Comparison of ENCODE assay signal across 8 cellular contexts in genomic region chr16:4626396-4626795, GRCh38. TPM values are rescaled to one million over a fixed set of nuclear protein-coding genes. Genes with fewer than 3 reads are reported as not detected.
DNase-seq lines count a peak whose midpoint lies in the region; ATAC-seq and TF ChIP-seq lines count a peak whose summit lies in the region.

No MANE protein-coding gene starts in this region.

- no peak overlapping the region for H2BK20ac ChIP-seq in H9 (ENCODE audit: low read depth, low read length, poor library complexity, severe bottlenecking)

- no peak overlapping the region for H3T11ph ChIP-seq in H9 (ENCODE audit: low read length)

- no peak overlapping the region for H4K91ac ChIP-seq in H9 (ENCODE audit: insufficient read length, low read depth, low read length)

- peaks cover 24% of the 10 kb centered on the region; the same call in 1 of the 2 replicates for H3K79me2 ChIP-seq in H9 (ENCODE audit: insufficient read depth, low read length)

- DNase-seq in H9: no peak
- no peak for DNase-seq in fibroblast of the aortic adventitia (ENCODE audit: low read depth)
- DNase-seq in left colon: no peak
- no peak for DNase-seq in NCI-H1930 (lab: John Stamatoyannopoulos, UW)
- DNase-seq in sciatic nerve (ENCODE audit: low spot score): no peak

- no peak overlapping the region for H3K14ac ChIP-seq in H9 (ENCODE audit: insufficient read depth, low read length)

- no peaks in the 10 kb centered on the region for H4K20me1 ChIP-seq in H9 (ENCODE audit: control insufficient read depth, insufficient read depth, insufficient read length)

- H4K8ac ChIP-seq in H9 (replicated peaks; ENCODE audit: insufficient read length, low read depth, low read length): no peak overlapping the region

- H3K4ac ChIP-seq in H9 (ENCODE audit: low read depth, low read length): no peak overlapping the region

- no peaks in the 10 kb centered on the region for H3K27me3 ChIP-seq in H9 (ENCODE audit: insufficient read depth, low read length)
- H3K27me3 ChIP-seq in skeletal muscle satellite cell (ENCODE audit: control insufficient read depth, insufficient read depth, low read length): no peaks in the 10 kb centered on the region

- no peak overlapping the region for H2AFZ ChIP-seq in H9 (ENCODE audit: low read length)

- intact Hi-C loops in left colon (cut with DNase I, micrococcal nuclease): no loop called here
- intact Hi-C loops in sciatic nerve (cut with DNase I): no loop called here

- H2BK5ac ChIP-seq in H9 (ENCODE audit: insufficient read length, low read length): no peak overlapping the region

- no peak overlapping the region for H2BK12ac ChIP-seq in H9 (ENCODE audit: insufficient read length, low read depth, low read length)

- no peak overlapping the region for H2BK120ac ChIP-seq in H9 (ENCODE audit: low read depth, low read length, poor library complexity, severe bottlenecking)

- H3K4me1 Mint-ChIP-seq in H9: peaks cover 16 to 20% of the 10 kb centered on the region in 2 experiments

- H2BK15ac ChIP-seq in H9 (ENCODE audit: low read depth, low read length): no peak overlapping the region

- H3K36me3 Mint-ChIP-seq in H9 (ENCODE audit: insufficient read depth in 1 of 3, low read depth in 3 of 3): peaks cover 21 to 27% (median 22%) of the 10 kb centered on the region in 3 experiments

- no peak overlapping the region for H2AK5ac ChIP-seq in H9 (ENCODE audit: insufficient read length, low read length)

- H3K18ac ChIP-seq in H9 (ENCODE audit: insufficient read length, low read depth, low read length): no peak overlapping the region

- no peak for ATAC-seq in left colon
- ATAC-seq in GM18498 (IDR thresholded peaks at IDR 0.05; ENCODE audit: unreplicated experiment): no peak
- no peak for ATAC-seq in sciatic nerve

- H3K23ac ChIP-seq in H9 (ENCODE audit: insufficient read length, low read depth, low read length): no peak overlapping the region

- peaks cover 15% of the 10 kb centered on the region for H3K79me1 ChIP-seq in H9 (ENCODE audit: insufficient read depth, low read depth, low read length, poor library complexity, severe bottlenecking)

- H3K23me2 ChIP-seq in H9 (ENCODE audit: insufficient read length, low read depth, low read length, poor library complexity, severe bottlenecking): peaks cover 10% of the 10 kb centered on the region

- H3K9me3 ChIP-seq in H9 (ENCODE audit: control insufficient read depth, low read depth, low read length): no peaks in the 10 kb centered on the region
- H3K9me3 ChIP-seq in skeletal muscle satellite cell (replicated peaks; ENCODE audit: low read length): no peaks in the 10 kb centered on the region

- no CpG with 5 or more reads among the region's 6 CpGs for WGBS in H9 (ENCODE audit: extremely low coverage, insufficient read length, low lambda C conversion rate)

- H3K27me3 Mint-ChIP-seq in H9 (ENCODE audit: low read depth): no peaks in the 10 kb centered on the region

- peaks cover 0 to 9% of the 10 kb centered on the region in 2 experiments; a peak in 4 of 5 replicates for H3K9me3 Mint-ChIP-seq in H9

- no peak overlapping the region for H3K27ac ChIP-seq in H9 (ENCODE audit: insufficient read length, low read depth, low read length)
- H3K27ac ChIP-seq in VCaP: peak overlapping the region; percentile 86; the same call in 1 of the 2 replicates

- no peak overlapping the region for H4K5ac ChIP-seq in H9 (ENCODE audit: insufficient read length, low read depth, low read length)

- peak overlapping the region; percentile 89 to 98 for H3K4me3 Mint-ChIP-seq in H9

- H3K36me3 ChIP-seq in skeletal muscle satellite cell (ENCODE audit: insufficient read depth, low read length): peaks cover 8% of the 10 kb centered on the region

- H3K4me2 ChIP-seq in H9 (ENCODE audit: insufficient read depth, insufficient read length, low read length): peak overlapping the region; percentile 79
- peak overlapping the region; percentile 100 for H3K4me2 ChIP-seq in skeletal muscle satellite cell (ENCODE audit: low read length)

- H3K4me1 ChIP-seq in H9 (ENCODE audit: insufficient read depth, low read length) (no peaks in the 10 kb centered on the region), skeletal muscle satellite cell (ENCODE audit: control insufficient read depth, insufficient read depth, low read length) (peaks cover 14% of the 10 kb centered on the region)

- H3K56ac ChIP-seq in H9 (ENCODE audit: insufficient read length, low read depth, low read length): no peak overlapping the region

- H3K4me3 ChIP-seq in fibroblast of the aortic adventitia (ENCODE audit: low read depth, low read length) (peak overlapping the region; percentile 87), skeletal muscle satellite cell (ENCODE audit: low read length) (peak overlapping the region; percentile 93)

- TF ChIP-seq CTCF in H9 (conservative IDR thresholded peaks at IDR 0.05) (no peak), VCaP (conservative IDR thresholded peaks at IDR 0.05) (no peak), fibroblast of the aortic adventitia (IDR thresholded peaks at IDR 0.05; ENCODE audit: insufficient read depth, low read length) (no peak)

- H3K9ac ChIP-seq in H9 (ENCODE audit: extremely low read depth, insufficient read length, low read length): no peak overlapping the region
- peak overlapping the region; percentile 84 for H3K9ac ChIP-seq in skeletal muscle satellite cell (ENCODE audit: low read depth, low read length)

- H3K27ac Mint-ChIP-seq in H9: no peak overlapping the region

RNA-seq across cellular contexts. Expression of gene MGRN1, which starts 1.8 kb away (rescaled TPM):
- total RNA-seq in H9 (2021) (91.6 and 93.9 TPM in 2 replicates), fibroblast of the aortic adventitia (ENCODE audit: low replicate concordance) (24.5 and 34.3 TPM in 2 replicates), left colon (10 to 100 TPM; 71.9 to 84.6 TPM), sciatic nerve (75.3 TPM)
- 29.9 and 32.1 TPM in 2 replicates for total RNA-seq in skeletal muscle satellite cell (2012; rRNA removed)

RNA-seq across cellular contexts. Expression of gene UBALD1, which starts 11.7 kb away (rescaled TPM):
- total RNA-seq in H9 (2021) (80.9 and 81.7 TPM in 2 replicates), fibroblast of the aortic adventitia (ENCODE audit: low replicate concordance) (5.2 and 7.1 TPM in 2 replicates), left colon (10 to 100 TPM; 17.1 to 19.6 TPM), sciatic nerve (30.8 TPM)
- total RNA-seq in skeletal muscle satellite cell (2012; rRNA removed): 1.8 and 4.6 TPM in 2 replicates
